In genomic region chr22:39266398-39267030, GRCh38 we compare ENCODE assay signal across 8 cellular contexts. TPM values are rescaled to one million over a fixed set of nuclear protein-coding genes. Genes with fewer than 3 reads are reported as not detected.
DNase-seq lines count a peak whose midpoint lies in the region; ATAC-seq and TF ChIP-seq lines count a peak whose summit lies in the region.

No MANE protein-coding gene starts in this region.

- no CpG with 5 or more reads among the region's 12 CpGs for WGBS in H9 (ENCODE audit: extremely low coverage, insufficient read length, low lambda C conversion rate)

- TF ChIP-seq CTCF in fibroblast of pulmonary artery (IDR thresholded peaks at IDR 0.05; ENCODE audit: low read length, missing control alignments) (no peak), H9 (conservative IDR thresholded peaks at IDR 0.05) (no peak)

- no peak overlapping the region for H2BK15ac ChIP-seq in H9 (ENCODE audit: low read depth, low read length)

- no peak overlapping the region for H2AK5ac ChIP-seq in H9 (ENCODE audit: insufficient read length, low read length)

- peaks cover 6% of the 10 kb centered on the region for H3K27me3 Mint-ChIP-seq in H9 (ENCODE audit: low read depth)

- no peak overlapping the region for H2BK20ac ChIP-seq in H9 (ENCODE audit: low read depth, low read length, poor library complexity, severe bottlenecking)

- POLR2A ChIA-PET in HEK293T (lab: Yijun Ruan, JAX), result no interaction called here

- DNase-seq in LHCN-M2 (ENCODE audit: low read depth) (peak; percentile 51), fibroblast of pulmonary artery (ENCODE audit: low read depth) (peak; percentile 47), H9 (no peak), NCI-H446 treated with DMSO at 0.1 percent for 48 hours (lab: John Stamatoyannopoulos, UW) (no peak), HEK293T (ENCODE audit: extremely low spot score) (no peak), AG08395 (ENCODE audit: low spot score) (no peak)

- no peak overlapping the region for H3K27ac ChIP-seq in H9 (ENCODE audit: insufficient read length, low read depth, low read length)

- H3K23me2 ChIP-seq in H9 (ENCODE audit: insufficient read length, low read depth, low read length, poor library complexity, severe bottlenecking), result no peaks in the 10 kb centered on the region

- H4K20me1 ChIP-seq in H9 (ENCODE audit: control insufficient read depth, insufficient read depth, insufficient read length), result no peaks in the 10 kb centered on the region

- H2AFZ ChIP-seq in H9 (ENCODE audit: low read length), result no peak overlapping the region

- H3K9me3 Mint-ChIP-seq in H9, result peaks cover 8 to 11% of the 10 kb centered on the region in 2 experiments

- ATAC-seq in GM21529 (IDR thresholded peaks at IDR 0.05; ENCODE audit: unreplicated experiment), result peak; percentile 87

- H3K18ac ChIP-seq in H9 (ENCODE audit: insufficient read length, low read depth, low read length), result no peak overlapping the region

- peaks cover 1 to 7% (median 6%) of the 10 kb centered on the region in 3 experiments; a peak in 4 of 7 replicates for H3K36me3 Mint-ChIP-seq in H9 (ENCODE audit: insufficient read depth in 1 of 3, low read depth in 3 of 3)

- H3K27ac Mint-ChIP-seq in H9, result no peak overlapping the region

- H3K79me1 ChIP-seq in H9 (ENCODE audit: insufficient read depth, low read depth, low read length, poor library complexity, severe bottlenecking), result no peaks in the 10 kb centered on the region

- CTCF ChIA-PET in HEK293T (lab: Yijun Ruan, JAX), result no interaction called here

- no peak overlapping the region for H3K4ac ChIP-seq in H9 (ENCODE audit: low read depth, low read length)

- peak; percentile 20 for TF ChIP-seq POLR2A in GM15510 (IDR thresholded peaks at IDR 0.05; ENCODE audit: borderline replicate concordance, extremely low read depth, insufficient read length)

- no peak overlapping the region for H3K14ac ChIP-seq in H9 (ENCODE audit: insufficient read depth, low read length)

- H3K23ac ChIP-seq in H9 (ENCODE audit: insufficient read length, low read depth, low read length), result no peak overlapping the region

- H3T11ph ChIP-seq in H9 (ENCODE audit: low read length), result no peak overlapping the region

- no peaks in the 10 kb centered on the region for H3K4me1 ChIP-seq in H9 (ENCODE audit: insufficient read depth, low read length)

- H3K56ac ChIP-seq in H9 (ENCODE audit: insufficient read length, low read depth, low read length), result no peak overlapping the region

- no peak overlapping the region for H3K9ac ChIP-seq in H9 (ENCODE audit: extremely low read depth, insufficient read length, low read length)

- H2BK12ac ChIP-seq in H9 (ENCODE audit: insufficient read length, low read depth, low read length), result no peak overlapping the region

- H4K8ac ChIP-seq in H9 (replicated peaks; ENCODE audit: insufficient read length, low read depth, low read length), result no peak overlapping the region

- no peaks in the 10 kb centered on the region for H3K79me2 ChIP-seq in H9 (ENCODE audit: insufficient read depth, low read length)

- H2BK5ac ChIP-seq in H9 (ENCODE audit: insufficient read length, low read length), result no peak overlapping the region

- no peak overlapping the region for H3K4me2 ChIP-seq in H9 (ENCODE audit: insufficient read depth, insufficient read length, low read length)

- no peak overlapping the region for H4K91ac ChIP-seq in H9 (ENCODE audit: insufficient read length, low read depth, low read length)

- H3K4me3 ChIP-seq in fibroblast of pulmonary artery (replicated peaks; ENCODE audit: low read depth, low read length), result no peak overlapping the region

- H2BK120ac ChIP-seq in H9 (ENCODE audit: low read depth, low read length, poor library complexity, severe bottlenecking), result no peak overlapping the region

- peaks cover 15 to 17% of the 10 kb centered on the region in 2 experiments for H3K4me1 Mint-ChIP-seq in H9

- H3K9me3 ChIP-seq in H9 (ENCODE audit: control insufficient read depth, low read depth, low read length), result no peaks in the 10 kb centered on the region

- H4K5ac ChIP-seq in H9 (ENCODE audit: insufficient read length, low read depth, low read length), result no peak overlapping the region

- H3K27me3 ChIP-seq in H9 (ENCODE audit: insufficient read depth, low read length), result no peaks in the 10 kb centered on the region

- H3K4me3 Mint-ChIP-seq in H9, result no peak overlapping the region

TF ChIP-seq in HEK293T, 16 proteins besides CTCF, POLR2A, EP300 and RAD21:
- TF ChIP-seq CTBP1 (IDR thresholded peaks at IDR 0.05; ENCODE audit: borderline replicate concordance) (no peak), HDGF (IDR thresholded peaks at IDR 0.05; ENCODE audit: borderline replicate concordance) (no peak), ELF4 (IDR thresholded peaks at IDR 0.05) (no peak), NFRKB (IDR thresholded peaks at IDR 0.05) (no peak), BHLHE40 (IDR thresholded peaks at IDR 0.05; ENCODE audit: borderline replicate concordance) (no peak), SUZ12 (IDR thresholded peaks at IDR 0.05) (no peak), FOXA1 (IDR thresholded peaks at IDR 0.05) (no peak), FOXM1 (IDR thresholded peaks at IDR 0.05; ENCODE audit: borderline replicate concordance) (no peak), LEF1 (IDR thresholded peaks at IDR 0.05; ENCODE audit: borderline replicate concordance) (no peak), ZNF384 (IDR thresholded peaks at IDR 0.05) (no peak), L3MBTL2 (conservative IDR thresholded peaks at IDR 0.05) (no peak), TARDBP (IDR thresholded peaks at IDR 0.05) (no peak)
TF ChIP-seq in HEK293T: peak in this region for 0.

RNA-seq across cellular contexts. Expression of gene PDGFB, which starts 21.7 kb away (rescaled TPM):
- total RNA-seq in LHCN-M2 (2014; rRNA removed) (1.2 and 4.1 TPM in 2 replicates), H9 (2021) (6.1 and 7.1 TPM in 2 replicates)
- 2.8 TPM for polyA plus RNA-seq in LHCN-M2 (2012)

RNA-seq across cellular contexts. Expression of gene RPL3, which starts 52.9 kb away (rescaled TPM):
- total RNA-seq in LHCN-M2 (2014; rRNA removed), result 1,098 and 1,908 TPM in 2 replicates
- 2,349 TPM for polyA plus RNA-seq in LHCN-M2 (2012)
- total RNA-seq in H9 (2021), result 2,830 and 2,855 TPM in 2 replicates

Comparison
In these comparisons a context has a peak if more than half of its experiments do, and no peak if none do; other contexts are left out.
1. DNase-seq: peak in LHCN-M2 (single experiment) and fibroblast of pulmonary artery (single experiment); none in H9 (single experiment), NCI-H446 treated with DMSO at 0.1 percent for 48 hours (single experiment), HEK293T (single experiment) and AG08395 (single experiment).